ENCODE assay signal across 1 cellular context in the genomic region with DNA sequence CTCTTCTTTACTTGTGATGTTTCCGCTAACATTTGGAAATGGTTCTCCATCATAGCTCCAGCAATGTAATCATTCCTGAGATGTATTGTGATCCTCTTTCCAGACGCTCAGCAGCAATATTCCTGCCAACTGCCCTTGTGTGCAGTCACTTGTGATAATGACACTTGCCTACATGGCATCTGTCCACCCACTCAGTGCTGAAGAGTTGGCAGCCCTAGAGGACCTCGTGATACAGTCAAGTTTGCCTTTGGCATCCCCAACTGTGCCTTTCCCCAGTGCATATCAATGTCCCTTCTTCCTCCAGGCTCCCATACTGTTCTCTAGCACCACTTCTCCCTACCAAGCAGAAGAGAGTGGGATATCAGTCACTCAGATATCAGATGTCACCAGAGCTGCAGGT.
TF ChIP-seq lines count a peak whose summit lies in the region.

No MANE protein-coding gene starts in this region.

TF ChIP-seq in HEK293, 187 proteins besides CTCF, POLR2A, EP300 and RAD21 (continued from another document):
- TF ChIP-seq, protein P1, sequence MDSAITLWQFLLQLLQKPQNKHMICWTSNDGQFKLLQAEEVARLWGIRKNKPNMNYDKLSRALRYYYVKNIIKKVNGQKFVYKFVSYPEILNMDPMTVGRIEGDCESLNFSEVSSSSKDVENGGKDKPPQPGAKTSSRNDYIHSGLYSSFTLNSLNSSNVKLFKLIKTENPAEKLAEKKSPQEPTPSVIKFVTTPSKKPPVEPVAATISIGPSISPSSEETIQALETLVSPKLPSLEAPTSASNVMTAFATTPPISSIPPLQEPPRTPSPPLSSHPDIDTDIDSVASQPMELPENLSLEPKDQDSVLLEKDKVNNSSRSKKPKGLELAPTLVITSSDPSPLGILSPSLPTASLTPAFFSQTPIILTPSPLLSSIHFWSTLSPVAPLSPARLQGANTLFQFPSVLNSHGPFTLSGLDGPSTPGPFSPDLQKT (IDR thresholded peaks at IDR 0.05; ENCODE audit: borderline replicate concordance, low read depth, low read length), result no peak
